8 cellular contexts compared by ENCODE assay signal in genomic region chr15:60362318-60363023, GRCh38. TPM values are rescaled to one million over a fixed set of nuclear protein-coding genes. Genes with fewer than 3 reads are reported as not detected.
DNase-seq lines count a peak whose midpoint lies in the region; ATAC-seq, FAIRE-seq and TF ChIP-seq lines count a peak whose summit lies in the region.

No MANE protein-coding gene starts in this region.

- no peak for TF ChIP-seq RAD21 in K562 (CRISPR knock-in tag; conservative IDR thresholded peaks at IDR 0.05 in 1 of 2, IDR thresholded peaks at IDR 0.05 in 1 of 2)

- peaks cover 70% of the 10 kb centered on the region for H3K36me3 ChIP-seq in K562 (ENCODE audit: control insufficient read depth, insufficient read depth, low read length)
- H3K36me3 ChIP-seq in muscle layer of duodenum (ENCODE audit: control insufficient read depth in 1 of 2, insufficient read depth in 2 of 2, low read length in 2 of 2) = peaks cover 18 to 52% of the 10 kb centered on the region in 2 donors

- H4K20me1 ChIP-seq in K562 (replicated peaks; ENCODE audit: control insufficient read depth, insufficient read depth, low read length) = peaks cover 7% of the 10 kb centered on the region; the same call in 1 of the 2 replicates

- BruUV-seq in K562 (replicated peaks; lab: Mats Ljungman, UMichigan) = no TSS peak

- POLR2A ChIA-PET in K562 (lab: Yijun Ruan, JAX) = interaction anchor here (0.9 to 1.4 kb wide), 5 partner anchors 13 to 38 kb away, joined by 3 to 5 read pairs (median 4); partner anchors contain the start of gene ANXA2

- 72% methylated on average over 8 of the region's 8 CpGs for WGBS in K562 (ENCODE audit: insufficient coverage, low coverage, missing lambda C conversion rate)

- intact Hi-C loops in K562 (cut with micrococcal nuclease) = no loop called here

- TF ChIP-seq CTCF in AG09309 (IDR thresholded peaks at IDR 0.05; ENCODE audit: control insufficient read depth, insufficient read depth, low read depth, low read length, missing control alignments) = no peak
- no peak for TF ChIP-seq CTCF in NB4 (IDR thresholded peaks at IDR 0.05; ENCODE audit: low read depth, low read length)
- no peak for TF ChIP-seq CTCF in K562 (IDR thresholded peaks at IDR 0.05 in 2 of 3, conservative IDR thresholded peaks at IDR 0.05 in 1 of 3; ENCODE audit: insufficient read depth in 2 of 3, low read depth in 1 of 3, low read length in 3 of 3)

- no peak overlapping the region for H2AFZ ChIP-seq in K562 (ENCODE audit: low read depth, low read length)

- no peak for TF ChIP-seq EP300 in K562 (IDR thresholded peaks at IDR 0.05; ENCODE audit: low read length)

- no peak overlapping the region for H3K9ac ChIP-seq in K562 (ENCODE audit: insufficient read depth in 1 of 2, low read depth in 2 of 2, low read length in 2 of 2)

- no peaks in the 10 kb centered on the region for H3K27me3 ChIP-seq in K562 (ENCODE audit: control insufficient read depth in 2 of 2, insufficient read depth in 2 of 2, low read length in 2 of 2)
- H3K27me3 ChIP-seq in muscle layer of duodenum (ENCODE audit: low read depth, low read length) = no peaks in the 10 kb centered on the region

- TF ChIP-seq POLR2A in NB4 (IDR thresholded peaks at IDR 0.05; ENCODE audit: extremely low read depth, insufficient read length) (no peak), K562 (conservative IDR thresholded peaks at IDR 0.05) (no peak)

- peak; percentile 47 for ATAC-seq in K562
- ATAC-seq in HG02981 (IDR thresholded peaks at IDR 0.05; ENCODE audit: unreplicated experiment) = no peak

- FAIRE-seq in K562 (lab: Jason Lieb, UNC) = no peak

- H3K9me1 ChIP-seq in K562 (ENCODE audit: control insufficient read depth, insufficient read depth, low read length) = no peaks in the 10 kb centered on the region

- DNase-seq in AG09309 (ENCODE audit: low read depth) (peak; percentile 72), NB4 (ENCODE audit: low read depth) (peak; percentile 31), K562 (ENCODE audit: extremely low read depth in 1 of 4, low spot score in 3 of 4) (peak in 1 of 4 experiments; percentile 22), KG1 (lab: John Stamatoyannopoulos, UW) (no peak), retina (no peak), iPS-NIHi7 (ENCODE audit: extremely low spot score) (no peak)

- CTCF ChIA-PET in K562 (lab: Yijun Ruan, JAX; ENCODE audit: low intra/inter-chr PET ratio) = interaction anchor here (0.6 kb wide), 1 partner anchor 75 kb away, joined by 4 read pairs; no protein-coding TSS in a partner anchor

- H3K4me3 ChIP-seq in AG09309 (ENCODE audit: control insufficient read depth, low read depth, low read length) (no peak overlapping the region), NB4 (ENCODE audit: low read depth, low read length) (no peak overlapping the region), K562 (no peak overlapping the region), muscle layer of duodenum (ENCODE audit: low read depth in 1 of 2, low read length in 2 of 2) (no peak overlapping the region)

- H3K4me2 ChIP-seq in K562 (ENCODE audit: insufficient read depth, low read length) = no peak overlapping the region

- no peak overlapping the region for H3K27ac ChIP-seq in K562 (ENCODE audit: extremely low read depth, low read depth, low read length)
- peak overlapping the region; percentile 42 for H3K27ac ChIP-seq in muscle layer of duodenum (ENCODE audit: low read length)

- H3K9me3 ChIP-seq in K562 (replicated peaks; ENCODE audit: control insufficient read depth, insufficient read depth, low read depth, low read length) = no peaks in the 10 kb centered on the region
- no peaks in the 10 kb centered on the region for H3K9me3 ChIP-seq in muscle layer of duodenum (ENCODE audit: control insufficient read depth in 1 of 2, low read length in 2 of 2)

- in situ Hi-C loops in K562 (cut with MboI) = loop anchor here (5.0 kb wide), 1 partner anchor 150 kb away; no protein-coding TSS in a partner anchor

- no peaks in the 10 kb centered on the region; a peak in 1 of 5 replicates for H3K4me1 ChIP-seq in K562 (replicated peaks in 1 of 2; ENCODE audit: control insufficient read depth in 2 of 2, insufficient read depth in 2 of 2, low read length in 2 of 2)
- peaks cover 20 to 28% of the 10 kb centered on the region in 2 donors for H3K4me1 ChIP-seq in muscle layer of duodenum (ENCODE audit: control insufficient read depth in 1 of 2, insufficient read depth in 2 of 2, low read length in 2 of 2)

- no peaks in the 10 kb centered on the region for H3K79me2 ChIP-seq in K562 (ENCODE audit: control insufficient read depth, insufficient read depth, low read length)

TF ChIP-seq in K562, 482 proteins besides CTCF, POLR2A, EP300 and RAD21:
- TF ChIP-seq RCOR1 (IDR thresholded peaks at IDR 0.05; ENCODE audit: borderline replicate concordance in 1 of 2, low read depth in 2 of 2, low read length in 2 of 2) (0 out of 4 replicates have a peak, but pooled peaks of 1 of the 2 experiments have one; percentile 70), MYC (IDR thresholded peaks at IDR 0.05; ENCODE audit: low read depth, low read length) (0 out of 2 replicates have a peak, but pooled peaks have one; percentile 16), MYC (CRISPR knock-in tag; IDR thresholded peaks at IDR 0.05; ENCODE audit: borderline replicate concordance, low read depth) (no peak), JUND (IDR thresholded peaks at IDR 0.05; ENCODE audit: borderline replicate concordance, low read depth, low read length) (peak; percentile 62; the same call in 1 of the 2 replicates), JUND (tag; IDR thresholded peaks at IDR 0.05; ENCODE audit: borderline replicate concordance, low read depth, low read length) (no peak), SIN3B (IDR thresholded peaks at IDR 0.05; ENCODE audit: low read depth) (no peak), NFE2 (IDR thresholded peaks at IDR 0.05; ENCODE audit: low read depth) (0 out of 2 replicates have a peak, but pooled peaks have one; percentile 17), MTA2 (IDR thresholded peaks at IDR 0.05; ENCODE audit: low read depth) (no peak), ZNF274 (IDR thresholded peaks at IDR 0.05; ENCODE audit: borderline replicate concordance, low read depth, low read length) (no peak), KDM1A (IDR thresholded peaks at IDR 0.05) (peak; percentile 11 to 31; a peak in 1 of 4 replicates), CBFA2T3 (IDR thresholded peaks at IDR 0.05) (0 out of 2 replicates have a peak, but pooled peaks have one; percentile 16), IFI16 (CRISPR knock-in tag; IDR thresholded peaks at IDR 0.05) (no peak), SMARCE1 (IDR thresholded peaks at IDR 0.05) (0 out of 2 replicates have a peak, but pooled peaks have one; percentile 17), CEBPG (CRISPR knock-in tag; IDR thresholded peaks at IDR 0.05) (no peak), CEBPG (tag; conservative IDR thresholded peaks at IDR 0.05 in 1 of 2, IDR thresholded peaks at IDR 0.05 in 1 of 2) (0 out of 4 replicates have a peak, but pooled peaks of 1 of the 2 experiments have one; percentile 17), FOSL1 (tag; conservative IDR thresholded peaks at IDR 0.05) (peak; percentile 90), KLF1 (tag; IDR thresholded peaks at IDR 0.05) (peak; percentile 63; the same call in 1 of the 2 replicates), NCOA4 (IDR thresholded peaks at IDR 0.05; ENCODE audit: partially characterized antibody) (no peak), SOX6 (IDR thresholded peaks at IDR 0.05) (0 out of 2 replicates have a peak, but pooled peaks have one; percentile 21)
- TF ChIP-seq, protein P1, sequence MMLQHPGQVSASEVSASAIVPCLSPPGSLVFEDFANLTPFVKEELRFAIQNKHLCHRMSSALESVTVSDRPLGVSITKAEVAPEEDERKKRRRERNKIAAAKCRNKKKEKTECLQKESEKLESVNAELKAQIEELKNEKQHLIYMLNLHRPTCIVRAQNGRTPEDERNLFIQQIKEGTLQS (IDR thresholded peaks at IDR 0.05) = peak; percentile 38; the same call in 1 of the 2 replicates
- TF ChIP-seq, protein P1 (CRISPR knock-in tag; conservative IDR thresholded peaks at IDR 0.05) = no peak
- TF ChIP-seq, protein P2, sequence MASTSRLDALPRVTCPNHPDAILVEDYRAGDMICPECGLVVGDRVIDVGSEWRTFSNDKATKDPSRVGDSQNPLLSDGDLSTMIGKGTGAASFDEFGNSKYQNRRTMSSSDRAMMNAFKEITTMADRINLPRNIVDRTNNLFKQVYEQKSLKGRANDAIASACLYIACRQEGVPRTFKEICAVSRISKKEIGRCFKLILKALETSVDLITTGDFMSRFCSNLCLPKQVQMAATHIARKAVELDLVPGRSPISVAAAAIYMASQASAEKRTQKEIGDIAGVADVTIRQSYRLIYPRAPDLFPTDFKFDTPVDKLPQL (IDR thresholded peaks at IDR 0.05; ENCODE audit: extremely low read depth, insufficient read length) = no peak

RNA-seq across cellular contexts. Expression of gene ANXA2, which starts 35.3 kb away (rescaled TPM):
- total RNA-seq in K562 (2011; cell fraction: chromatin; rRNA removed; ENCODE audit: low replicate concordance) = 164 and 212 TPM in 2 replicates
- total RNA-seq in K562 (2011; cell fraction: nucleolus; rRNA removed) = 137 and 142 TPM in 2 replicates
- total RNA-seq in K562 (2011; cell fraction: nucleoplasm; rRNA removed) = 205 and 289 TPM in 2 replicates
- 348 and 357 TPM in 2 replicates for total RNA-seq in K562 (2014; rRNA removed)
- 452 and 478 TPM in 2 replicates for total RNA-seq in K562 (2014; rRNA removed; fragmentation: Illumina TruSeq; extraction: Trizol)
- 361 and 377 TPM in 2 replicates for total RNA-seq in K562 (2015; rRNA removed; fragmentation: Illumina TruSeq; extraction: Trizol)
- 298 and 301 TPM in 2 replicates for total RNA-seq in K562 (2021)
- 505 and 549 TPM in 2 replicates for polyA plus RNA-seq in K562 (2011; rRNA removed)
- 382 and 535 TPM in 2 replicates for polyA plus RNA-seq in K562 (2011; cell fraction: cytosol; rRNA removed)
- 156 and 264 TPM in 2 replicates for polyA plus RNA-seq in K562 (2011; cell fraction: nucleus; rRNA removed)
- polyA plus RNA-seq in K562 (2012) = 225 and 402 TPM in 2 replicates
- 545 and 579 TPM in 2 replicates for polyA plus RNA-seq in K562 (2014; fragmentation: Illumina TruSeq; extraction: Trizol)
- 1,000 to 10,000 TPM in 1 of 2 experiments, 100 to 1,000 TPM in 1; 826 to 1,102 TPM for polyA plus RNA-seq in K562 (2014; fragmentation: Nextera tagmentation; extraction: Ambion mirVana)
- 451 and 471 TPM in 2 replicates for polyA plus RNA-seq in K562 (2014; rRNA removed)
- 663 and 682 TPM in 2 replicates for polyA minus RNA-seq in K562 (2011; rRNA and poly(A)+ RNA removed)
- polyA minus RNA-seq in K562 (2011; cell fraction: cytosol; rRNA and poly(A)+ RNA removed) = 189 and 192 TPM in 2 replicates
- polyA minus RNA-seq in K562 (2011; cell fraction: nucleus; rRNA and poly(A)+ RNA removed) = 71.9 and 132 TPM in 2 replicates

Comparison
In these comparisons a context has a peak if more than half of its experiments do, and no peak if none do; other contexts are left out.
1. DNase-seq: peak in AG09309 (single experiment) and NB4 (single experiment); none in KG1 (single experiment), retina (single experiment) and iPS-NIHi7 (single experiment).